In the genomic region with DNA sequence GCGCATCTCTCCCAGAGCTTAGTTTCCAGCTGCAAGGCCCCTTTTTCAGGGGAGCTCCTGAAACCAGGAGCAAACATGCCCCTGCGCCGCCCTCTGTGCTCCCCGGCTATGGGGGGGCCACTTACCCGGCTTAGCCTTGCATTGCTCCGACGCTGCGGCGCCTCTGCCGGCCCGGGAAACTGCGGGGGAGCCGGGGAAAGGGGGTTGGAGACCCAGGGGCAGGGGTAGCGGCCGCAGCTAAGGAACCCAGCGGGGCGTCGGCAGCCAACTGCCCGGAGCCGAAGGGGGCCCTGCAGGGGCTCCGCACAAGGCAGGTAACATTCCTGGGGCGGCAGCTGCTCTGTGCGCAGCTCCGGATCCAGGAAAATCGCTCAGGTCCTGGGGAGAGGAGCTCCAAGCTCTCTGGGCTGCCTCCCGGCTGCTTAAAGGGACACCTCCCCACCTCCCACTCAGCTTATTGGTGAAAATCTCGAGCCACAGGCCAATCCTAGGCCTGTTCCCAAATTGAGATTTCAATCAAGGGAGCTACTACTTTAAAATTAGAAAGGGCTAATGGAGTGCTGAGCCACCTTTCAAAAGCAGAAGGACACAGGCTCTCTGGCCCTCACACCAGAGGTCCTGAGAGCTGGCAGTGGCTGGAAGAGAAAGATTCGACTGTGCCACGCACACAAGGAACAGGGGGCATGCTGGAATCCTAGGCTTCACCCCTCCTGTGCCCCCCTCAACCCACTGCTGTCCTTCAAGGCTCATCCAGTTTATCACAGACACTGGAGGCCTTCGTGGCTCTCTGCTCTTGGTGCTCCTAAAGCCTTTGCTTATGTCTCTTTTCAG, we compare ENCODE assay signal across 9 cellular contexts. TPM values are rescaled to one million over a fixed set of nuclear protein-coding genes. Genes with fewer than 3 reads are reported as not detected.
DNase-seq lines count a peak whose midpoint lies in the region; ATAC-seq and TF ChIP-seq lines count a peak whose summit lies in the region.
"Had no signal": no experiment of that assay in that cellular context is flagged by ENCODE, and none has a peak within 500 bp of the region (broad histone marks: within the 10 kb centered on the region; RNA-seq: fewer than 3 reads in every experiment).

No MANE protein-coding gene starts in this region.

- peaks cover 6% of the 10 kb centered on the region for H3K36me3 Mint-ChIP-seq in WTC11
- H3K36me3 Mint-ChIP-seq in CD8-positive, alpha-beta memory T cell = no peaks in the 10 kb centered on the region
- no peaks in the 10 kb centered on the region for H3K36me3 Mint-ChIP-seq in effector memory CD8-positive, alpha-beta T cell (ENCODE audit: insufficient read depth)
- H3K36me3 Mint-ChIP-seq in activated T-helper 17 cell treated with anti-CD3 and anti-CD28 coated beads, Interleukin-2, amount 50 U/mL, for 72 hours (ENCODE audit: low read depth) = no peaks in the 10 kb centered on the region
- no peaks in the 10 kb centered on the region for H3K36me3 Mint-ChIP-seq in naive thymus-derived CD4-positive, alpha-beta T cell

- H2AFZ ChIP-seq in neuron (ENCODE audit: low read depth, low read length) = peak overlapping the region; percentile 4

- CTCF ChIA-PET in WTC11 (lab: Charles Lee) = interaction anchor here (0.7 to 3.9 kb wide), 9 partner anchors 10 to 237 kb away, joined by 3 to 16 read pairs (median 5); partner anchors contain the start of gene PRICKLE2
- CTCF ChIA-PET in CD8-positive, alpha-beta memory T cell (lab: Charles Lee) = no interaction called here
- CTCF ChIA-PET in naive thymus-derived CD4-positive, alpha-beta T cell (lab: Charles Lee) = no interaction called here

- TF ChIP-seq CTCF in WTC11 (IDR thresholded peaks at IDR 0.05) = no peak

- intact Hi-C loops in Right ventricle myocardium superior (cut with DNase I) = loop anchor here (10.0 kb wide), 1 partner anchor 53 kb away; no protein-coding TSS in a partner anchor
- intact Hi-C loops in naive thymus-derived CD4-positive, alpha-beta T cell (cut with micrococcal nuclease) = no loop called here

- H3K36me3 ChIP-seq in neuron (ENCODE audit: insufficient read depth, low read length) = no peaks in the 10 kb centered on the region
- H3K36me3 ChIP-seq in CD8-positive, alpha-beta memory T cell (ENCODE audit: insufficient read depth, low read length) = no peaks in the 10 kb centered on the region
- no peaks in the 10 kb centered on the region for H3K36me3 ChIP-seq in naive thymus-derived CD4-positive, alpha-beta T cell (ENCODE audit: control insufficient read depth in 2 of 3, insufficient read depth in 3 of 3, low read length in 3 of 3)

- peaks cover 20% of the 10 kb centered on the region for H3K4me1 Mint-ChIP-seq in WTC11
- no peaks in the 10 kb centered on the region for H3K4me1 Mint-ChIP-seq in CD8-positive, alpha-beta memory T cell
- H3K4me1 Mint-ChIP-seq in effector memory CD8-positive, alpha-beta T cell (ENCODE audit: low read depth in 2 of 2) = no peaks in the 10 kb centered on the region
- no peaks in the 10 kb centered on the region for H3K4me1 Mint-ChIP-seq in activated T-helper 17 cell treated with anti-CD3 and anti-CD28 coated beads, Interleukin-2, amount 50 U/mL, for 72 hours
- H3K4me1 Mint-ChIP-seq in naive thymus-derived CD4-positive, alpha-beta T cell = no peaks in the 10 kb centered on the region

- POLR2A ChIA-PET in WTC11 (lab: Charles Lee) = no interaction called here
- POLR2A ChIA-PET in CD8-positive, alpha-beta memory T cell (lab: Charles Lee) = no interaction called here
- POLR2A ChIA-PET in naive thymus-derived CD4-positive, alpha-beta T cell (lab: Charles Lee) = no interaction called here

- H3K27me3 Mint-ChIP-seq in WTC11 (ENCODE audit: low read depth) = no peaks in the 10 kb centered on the region
- peaks cover 6 to 22% of the 10 kb centered on the region in 2 donors for H3K27me3 Mint-ChIP-seq in CD8-positive, alpha-beta memory T cell
- H3K27me3 Mint-ChIP-seq in effector memory CD8-positive, alpha-beta T cell = peaks cover 8 to 42% of the 10 kb centered on the region in 2 donors
- peaks cover 27% of the 10 kb centered on the region for H3K27me3 Mint-ChIP-seq in activated T-helper 17 cell treated with anti-CD3 and anti-CD28 coated beads, Interleukin-2, amount 50 U/mL, for 72 hours
- peaks cover 36 to 63% (median 45%) of the 10 kb centered on the region in 5 donors for H3K27me3 Mint-ChIP-seq in naive thymus-derived CD4-positive, alpha-beta T cell

- H3K27ac Mint-ChIP-seq in WTC11 = no peak overlapping the region
- no peak overlapping the region for H3K27ac Mint-ChIP-seq in CD8-positive, alpha-beta memory T cell
- no peak overlapping the region for H3K27ac Mint-ChIP-seq in effector memory CD8-positive, alpha-beta T cell
- H3K27ac Mint-ChIP-seq in activated T-helper 17 cell treated with anti-CD3 and anti-CD28 coated beads, Interleukin-2, amount 50 U/mL, for 72 hours = no peak overlapping the region
- H3K27ac Mint-ChIP-seq in naive thymus-derived CD4-positive, alpha-beta T cell = no peak overlapping the region

- DNase-seq in AG08396 (ENCODE audit: low spot score) (peak; percentile 79), WTC11 (ENCODE audit: low spot score) (peak; percentile 75), Right ventricle myocardium superior (peak; percentile 75)
- no peak for DNase-seq in CD8-positive, alpha-beta memory T cell
- DNase-seq in effector memory CD8-positive, alpha-beta T cell = no peak
- DNase-seq in naive thymus-derived CD4-positive, alpha-beta T cell = no peak

- H3K9me3 Mint-ChIP-seq in WTC11 = peaks cover 15% of the 10 kb centered on the region
- peaks cover 0 to 2% (median 0%) of the 10 kb centered on the region in 5 donors for H3K9me3 Mint-ChIP-seq in CD8-positive, alpha-beta memory T cell
- H3K9me3 Mint-ChIP-seq in effector memory CD8-positive, alpha-beta T cell = peaks cover 0 to 3% of the 10 kb centered on the region in 2 donors
- H3K9me3 Mint-ChIP-seq in activated T-helper 17 cell treated with anti-CD3 and anti-CD28 coated beads, Interleukin-2, amount 50 U/mL, for 72 hours = no peaks in the 10 kb centered on the region
- H3K9me3 Mint-ChIP-seq in naive thymus-derived CD4-positive, alpha-beta T cell = peaks cover 0 to 11% (median 3%) of the 10 kb centered on the region in 11 donors

- peak overlapping the region; percentile 69 for H3K4me3 Mint-ChIP-seq in WTC11
- H3K4me3 Mint-ChIP-seq in CD8-positive, alpha-beta memory T cell = no peak overlapping the region
- no peak overlapping the region for H3K4me3 Mint-ChIP-seq in effector memory CD8-positive, alpha-beta T cell
- no peak overlapping the region for H3K4me3 Mint-ChIP-seq in activated T-helper 17 cell treated with anti-CD3 and anti-CD28 coated beads, Interleukin-2, amount 50 U/mL, for 72 hours
- H3K4me3 Mint-ChIP-seq in naive thymus-derived CD4-positive, alpha-beta T cell = no peak overlapping the region

- no peak overlapping the region for H3K27ac ChIP-seq in CD8-positive, alpha-beta memory T cell (ENCODE audit: low read depth, low read length)
- no peak overlapping the region for H3K27ac ChIP-seq in naive thymus-derived CD4-positive, alpha-beta T cell (ENCODE audit: low read depth, low read length)

- H3K4me1 ChIP-seq in neuron (ENCODE audit: insufficient read depth, low read length) = no peaks in the 10 kb centered on the region
- H3K4me1 ChIP-seq in CD8-positive, alpha-beta memory T cell (ENCODE audit: insufficient read depth, low read length) = no peaks in the 10 kb centered on the region
- no peaks in the 10 kb centered on the region for H3K4me1 ChIP-seq in naive thymus-derived CD4-positive, alpha-beta T cell (ENCODE audit: control insufficient read depth in 2 of 2, insufficient read depth in 2 of 2, low read length in 2 of 2)

- H3K27me3 ChIP-seq in neuron (ENCODE audit: insufficient read depth, low read length) = no peaks in the 10 kb centered on the region
- no peaks in the 10 kb centered on the region for H3K27me3 ChIP-seq in CD8-positive, alpha-beta memory T cell (ENCODE audit: insufficient read depth, low read length, poor library complexity, severe bottlenecking)
- H3K27me3 ChIP-seq in naive thymus-derived CD4-positive, alpha-beta T cell (ENCODE audit: control insufficient read depth in 2 of 2, insufficient read depth in 2 of 2, low read length in 2 of 2) = peaks cover 0 to 4% of the 10 kb centered on the region in 2 donors

- ATAC-seq in WTC11 (peak; percentile 92), Right ventricle myocardium superior (ENCODE audit: poor library complexity) (peak; percentile 81)
- ATAC-seq in effector memory CD8-positive, alpha-beta T cell (replicated peaks) = no peak
- ATAC-seq in activated T-helper 17 cell treated with anti-CD3 and anti-CD28 coated beads, Interleukin-2, amount 50 U/mL, for 72 hours (replicated peaks) = no peak
- no peak for ATAC-seq in naive thymus-derived CD4-positive, alpha-beta T cell

- H3K9me3 ChIP-seq in neuron (ENCODE audit: low read length) = no peaks in the 10 kb centered on the region
- no peaks in the 10 kb centered on the region for H3K9me3 ChIP-seq in CD8-positive, alpha-beta memory T cell (ENCODE audit: low read length)
- H3K9me3 ChIP-seq in naive thymus-derived CD4-positive, alpha-beta T cell (ENCODE audit: control insufficient read depth in 2 of 3, low read length in 3 of 3) = no peaks in the 10 kb centered on the region

- no peak overlapping the region for H3K4me3 ChIP-seq in neuron (ENCODE audit: low read length)
- no peak overlapping the region for H3K4me3 ChIP-seq in CD8-positive, alpha-beta memory T cell (ENCODE audit: low read length)
- H3K4me3 ChIP-seq in naive thymus-derived CD4-positive, alpha-beta T cell (ENCODE audit: low read length) = no peak overlapping the region

TF ChIP-seq in WTC11, 78 proteins besides CTCF, POLR2A, EP300 and RAD21 (continues in another document):
- TF ChIP-seq MAX (CRISPR knock-in tag; IDR thresholded peaks at IDR 0.05) = 0 out of 2 replicates have a peak, but pooled peaks have one; percentile 16

RNA-seq across cellular contexts. Expression of gene PRICKLE2, which starts 42.7 kb away (rescaled TPM):
- 4.5 to 5.6 TPM (median 4.7 TPM) in 3 replicates for total RNA-seq in WTC11 (2021)
- 5.9 TPM for total RNA-seq in Right ventricle myocardium superior
- total RNA-seq in CD8-positive, alpha-beta memory T cell = not detected
- not detected for polyA plus RNA-seq in CD8-positive, alpha-beta memory T cell
- not detected for total RNA-seq in activated T-helper 17 cell treated with anti-CD3 and anti-CD28 coated beads, Interleukin-2, amount 50 U/mL, for 72 hours
- under 1 TPM in 1 of 5 experiments, not detected in 4; 0.22 TPM for total RNA-seq in naive thymus-derived CD4-positive, alpha-beta T cell
- not detected for polyA plus RNA-seq in naive thymus-derived CD4-positive, alpha-beta T cell
- total RNA-seq: NCI-H460 had no signal

Comparison
In these comparisons a context has a peak if more than half of its experiments do, and no peak if none do; other contexts are left out.
1. DNase-seq: peak in AG08396 (single experiment), WTC11 (single experiment) and Right ventricle myocardium superior (single experiment); none in CD8-positive, alpha-beta memory T cell (0 of 5), effector memory CD8-positive, alpha-beta T cell (0 of 3) and naive thymus-derived CD4-positive, alpha-beta T cell (0 of 9).
2. ATAC-seq: peak in WTC11 (single experiment) and Right ventricle myocardium superior (single experiment); none in effector memory CD8-positive, alpha-beta T cell (single experiment), activated T-helper 17 cell treated with anti-CD3 and anti-CD28 coated beads, Interleukin-2, amount 50 U/mL, for 72 hours (single experiment) and naive thymus-derived CD4-positive, alpha-beta T cell (single experiment).